ENCODE assay signal across 1 cellular context in genomic region chr2:10239561-10239967, GRCh38.
TF ChIP-seq lines count a peak whose summit lies in the region.

No MANE protein-coding gene starts in this region.

TF ChIP-seq in HepG2, 621 proteins besides CTCF, POLR2A, EP300 and RAD21:
- 0 out of 2 replicates have a peak, but pooled peaks have one; percentile 19 for TF ChIP-seq SALL1 (CRISPR knock-in tag; IDR thresholded peaks at IDR 0.05)
- TF ChIP-seq HMGXB3 (CRISPR knock-in tag; IDR thresholded peaks at IDR 0.05; ENCODE audit: borderline replicate concordance) = no peak
- 0 out of 2 replicates have a peak, but pooled peaks have one; percentile 2 for TF ChIP-seq PCBP1 (IDR thresholded peaks at IDR 0.05; ENCODE audit: borderline replicate concordance, low read depth, low read length)
- TF ChIP-seq ZNF274 (CRISPR knock-in tag; IDR thresholded peaks at IDR 0.05) = 0 out of 2 replicates have a peak, but pooled peaks have one; percentile 51
- TF ChIP-seq ZFX (CRISPR knock-in tag; IDR thresholded peaks at IDR 0.05; ENCODE audit: low read depth) = 0 out of 2 replicates have a peak, but pooled peaks have one; percentile 22
- TF ChIP-seq GABPB1 (CRISPR knock-in tag; IDR thresholded peaks at IDR 0.05) = no peak
- no peak for TF ChIP-seq THRA (CRISPR knock-in tag; IDR thresholded peaks at IDR 0.05; ENCODE audit: borderline replicate concordance)
- TF ChIP-seq THAP9 (CRISPR knock-in tag; IDR thresholded peaks at IDR 0.05; ENCODE audit: borderline replicate concordance) = 0 out of 2 replicates have a peak, but pooled peaks have one; percentile 11
- TF ChIP-seq STAG1 (CRISPR knock-in tag; IDR thresholded peaks at IDR 0.05) = peak; percentile 33
- no peak for TF ChIP-seq MXI1 (IDR thresholded peaks at IDR 0.05; ENCODE audit: borderline replicate concordance, low read depth, low read length)
- TF ChIP-seq PATZ1 (CRISPR knock-in tag; IDR thresholded peaks at IDR 0.05) = peak; percentile 40; the same call in 1 of the 2 replicates
- TF ChIP-seq MEIS1 (CRISPR knock-in tag; IDR thresholded peaks at IDR 0.05; ENCODE audit: borderline replicate concordance) = no peak
- TF ChIP-seq SNAI1 (CRISPR knock-in tag; IDR thresholded peaks at IDR 0.05; ENCODE audit: borderline replicate concordance) = 0 out of 2 replicates have a peak, but pooled peaks have one; percentile 23
- TF ChIP-seq USF2 (IDR thresholded peaks at IDR 0.05; ENCODE audit: low read depth, low read length) = peak; percentile 19; the same call in 1 of the 2 replicates
- TF ChIP-seq USF2 (CRISPR knock-in tag; IDR thresholded peaks at IDR 0.05; ENCODE audit: borderline replicate concordance) = no peak; the same call in 1 of the 2 replicates
- TF ChIP-seq ZNF350 (CRISPR knock-in tag; IDR thresholded peaks at IDR 0.05; ENCODE audit: borderline replicate concordance, low read depth) = 0 out of 2 replicates have a peak, but pooled peaks have one; percentile 17
- peak; percentile 33; the same call in 1 of the 2 replicates for TF ChIP-seq BHLHE40 (IDR thresholded peaks at IDR 0.05; ENCODE audit: low read length)
- 0 out of 2 replicates have a peak, but pooled peaks have one; percentile 12 for TF ChIP-seq ZFY (CRISPR knock-in tag; IDR thresholded peaks at IDR 0.05)
- TF ChIP-seq ZBTB4 (CRISPR knock-in tag; IDR thresholded peaks at IDR 0.05; ENCODE audit: borderline replicate concordance) = no peak
- TF ChIP-seq TFDP1 (CRISPR knock-in tag; IDR thresholded peaks at IDR 0.05; ENCODE audit: borderline replicate concordance) = no peak
- no peak for TF ChIP-seq ELF3 (CRISPR knock-in tag; IDR thresholded peaks at IDR 0.05)
- peak; percentile 28; the same call in 1 of the 2 replicates for TF ChIP-seq ZNF687 (CRISPR knock-in tag; IDR thresholded peaks at IDR 0.05)
- TF ChIP-seq ZNF205 (CRISPR knock-in tag; IDR thresholded peaks at IDR 0.05) = no peak
